Comparison of ENCODE assay signal across 8 cellular contexts in genomic region chr20:47453167-47453782, GRCh38. TPM values are rescaled to one million over a fixed set of nuclear protein-coding genes. Genes with fewer than 3 reads are reported as not detected.
DNase-seq lines count a peak whose midpoint lies in the region; ATAC-seq, FAIRE-seq and TF ChIP-seq lines count a peak whose summit lies in the region.

No MANE protein-coding gene starts in this region.

- no peak for FAIRE-seq in HTR-8/SVneo (lab: Jason Lieb, UNC)

- DNase-seq in BJ (ENCODE audit: low read depth) = peak; percentile 87
- peak in 2 of 3 experiments; percentile 18 for DNase-seq in activated CD8-positive, alpha-beta memory T cell treated with anti-CD3 and anti-CD28 coated beads for 48 hours (ENCODE audit: low read depth in 2 of 3, low spot score in 2 of 3)
- DNase-seq in kidney tubule cell (ENCODE audit: low spot score) = peak; percentile 96
- no peak for DNase-seq in NCI-H1436 treated with DMSO at 0.1 percent for 48 hours (lab: John Stamatoyannopoulos, UW)
- no peak for DNase-seq in midbrain (lab: John Stamatoyannopoulos, UW)
- no peak for DNase-seq in HTR-8/SVneo (ENCODE audit: insufficient read length, low spot score)

- no peak for TF ChIP-seq CTCF in BJ (IDR thresholded peaks at IDR 0.05; ENCODE audit: insufficient read depth, low read depth, low read length)

- H3K4me3 ChIP-seq in BJ (ENCODE audit: low read depth, low read length) = no peak overlapping the region

- POLR2A ChIA-PET in BJ (lab: Charles Lee) = no interaction called here

- CTCF ChIA-PET in BJ (lab: Yijun Ruan, JAX) = interaction anchor here (0.7 kb wide), 1 partner anchor 15 kb away, joined by 3 read pairs; no protein-coding TSS in a partner anchor

- no peaks in the 10 kb centered on the region for H3K27me3 ChIP-seq in BJ (ENCODE audit: control insufficient read depth, insufficient read depth, low read length)

- ATAC-seq in GM19395 (IDR thresholded peaks at IDR 0.05; ENCODE audit: unreplicated experiment) (peak; percentile 89), HG03469 (IDR thresholded peaks at IDR 0.05; ENCODE audit: unreplicated experiment) (peak; percentile 78)

- no peaks in the 10 kb centered on the region for H3K36me3 ChIP-seq in BJ (ENCODE audit: control insufficient read depth, insufficient read depth, low read length)

RNA-seq across cellular contexts. Expression of gene NCOA3, which starts 48.4 kb away (rescaled TPM):
- 23.6 and 32.0 TPM in 2 replicates for polyA plus RNA-seq in BJ (2011; rRNA removed)
- 34.2 and 42.3 TPM in 2 replicates for polyA minus RNA-seq in BJ (2011; rRNA and poly(A)+ RNA removed)

Comparison
In these comparisons a context has a peak if more than half of its experiments do, and no peak if none do; other contexts are left out.
1. DNase-seq: peak in BJ (single experiment), activated CD8-positive, alpha-beta memory T cell treated with anti-CD3 and anti-CD28 coated beads for 48 hours (2 of 3) and kidney tubule cell (single experiment); none in NCI-H1436 treated with DMSO at 0.1 percent for 48 hours (single experiment), midbrain (single experiment) and HTR-8/SVneo (single experiment).